ENCODE assay signal across 9 cellular contexts in the genomic region with DNA sequence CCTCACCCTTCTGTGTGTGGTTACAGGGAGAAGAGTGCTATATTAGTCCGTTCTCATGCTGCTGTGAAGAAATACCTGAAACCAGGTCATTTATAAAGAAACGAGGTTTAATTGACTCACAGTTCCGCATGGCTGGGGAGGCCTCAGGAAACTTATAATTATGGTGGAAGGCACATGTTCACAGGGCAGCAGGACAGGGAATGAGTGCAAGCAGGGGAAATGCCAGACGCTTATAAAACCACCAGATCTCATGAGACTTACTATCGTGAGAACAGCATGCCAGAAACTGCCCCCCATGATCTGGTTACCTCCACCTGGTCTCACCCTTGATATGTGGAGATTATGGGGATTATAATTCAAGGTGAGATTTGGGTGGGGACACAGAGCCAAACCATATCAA. TPM values are rescaled to one million over a fixed set of nuclear protein-coding genes. Genes with fewer than 3 reads are reported as not detected.
DNase-seq lines count a peak whose midpoint lies in the region; ATAC-seq and TF ChIP-seq lines count a peak whose summit lies in the region.
"Not testable (repeated sequence)": the region's sequence is repeated elsewhere in the genome, so short reads cannot be mapped to it uniquely, and the experiment has no call there.
"Had no signal": no experiment of that assay in that cellular context is flagged by ENCODE, and none has a peak within 500 bp of the region (broad histone marks: within the 10 kb centered on the region; RNA-seq: fewer than 3 reads in every experiment).

No MANE protein-coding gene starts in this region.

- H2AFZ ChIP-seq in GM23248, result peak overlapping the region; percentile 95

- H3K4me3 ChIP-seq in A673 (ENCODE audit: low read depth, low read length, poor library complexity, severe bottlenecking), result peak overlapping the region; percentile 88
- H3K4me3 ChIP-seq in GM23248, result peak overlapping the region; percentile 90
- H3K4me3 ChIP-seq in fibroblast of pulmonary artery (replicated peaks; ENCODE audit: low read depth, low read length), result peak overlapping the region; percentile 91
- H3K4me3 ChIP-seq in lower lobe of right lung, result peak overlapping the region; percentile 92
- H3K4me3 ChIP-seq in gastrocnemius medialis, result peak overlapping the region; percentile 77 to 95 (median 90)

- H3K27ac ChIP-seq in A673 (ENCODE audit: low read depth, low read length, poor library complexity, severe bottlenecking), result not testable (repeated sequence)
- H3K27ac ChIP-seq in GM23248 (peak overlapping the region; percentile 91), lower lobe of right lung (peak overlapping the region; percentile 84), gastrocnemius medialis (peak overlapping the region; percentile 81 to 89 (median 86))

- H3K4me1 ChIP-seq in A673 (ENCODE audit: insufficient read depth, low read length, poor library complexity, severe bottlenecking) (peaks cover 17% of the 10 kb centered on the region), GM23248 (ENCODE audit: insufficient read depth) (peaks cover 17% of the 10 kb centered on the region), lower lobe of right lung (peaks cover 17% of the 10 kb centered on the region), gastrocnemius medialis (peaks cover 21 to 24% of the 10 kb centered on the region in 2 donors)

- H3F3A ChIP-seq in GM23248 (ENCODE audit: insufficient read depth), result not testable (repeated sequence)

- H3K9ac ChIP-seq in GM23248, result peak overlapping the region; percentile 87

- not testable (repeated sequence) for ATAC-seq in activated B cell treated with CpG ODN at 0.5 μM for 24 hours (ENCODE audit: low read depth); lower lobe of right lung; gastrocnemius medialis

- H3K79me2 ChIP-seq in GM23248 (ENCODE audit: insufficient read depth), result peaks cover 50% of the 10 kb centered on the region

- H3K4me3 Mint-ChIP-seq in activated B cell treated with CpG ODN at 0.5 μM for 24 hours, result peak overlapping the region; percentile 90
- not testable (repeated sequence) for H3K4me3 Mint-ChIP-seq in MCF 10A (ENCODE audit: unreplicated experiment)

- not testable (repeated sequence) for H3K27me3 ChIP-seq in A673 (replicated peaks; ENCODE audit: insufficient read depth, low read depth, low read length, poor library complexity); GM23248 (replicated peaks; ENCODE audit: insufficient read depth); lower lobe of right lung (ENCODE audit: low read depth); gastrocnemius medialis

- 60 to 65% methylated on average over 5 of the region's 5 CpGs for WGBS in GM23248 (ENCODE audit: low coverage in 1 of 2, low lambda C conversion rate in 2 of 2, missing lambda C conversion rate in 2 of 2), 2 experiments

- not testable (repeated sequence) for H3K9me3 ChIP-seq in A673 (ENCODE audit: low read depth, low read length, poor library complexity, severe bottlenecking); GM23248 (ENCODE audit: low read depth); lower lobe of right lung; gastrocnemius medialis

- TF ChIP-seq CTCF in A673 (conservative IDR thresholded peaks at IDR 0.05; ENCODE audit: low read depth, low read length); activated B cell treated with CpG ODN at 0.5 μM for 24 hours (IDR thresholded peaks at IDR 0.05); MCF 10A (IDR thresholded peaks at IDR 0.05; ENCODE audit: unreplicated experiment); fibroblast of pulmonary artery (IDR thresholded peaks at IDR 0.05; ENCODE audit: low read length, missing control alignments); lower lobe of right lung (IDR thresholded peaks at IDR 0.05); gastrocnemius medialis (IDR thresholded peaks at IDR 0.05 in 4 of 5, conservative IDR thresholded peaks at IDR 0.05 in 1 of 5): not testable (repeated sequence)

- intact Hi-C loops in A673 (cut with micrococcal nuclease; ENCODE audit: unreplicated experiment); activated B cell treated with CpG ODN at 0.5 μM for 24 hours (cut with micrococcal nuclease); MCF 10A (cut with micrococcal nuclease); lower lobe of right lung (cut with DNase I); gastrocnemius medialis (cut with DNase I; ENCODE audit: low total_unique reads): not testable (repeated sequence)

- peaks cover 20% of the 10 kb centered on the region for H3K4me1 Mint-ChIP-seq in activated B cell treated with CpG ODN at 0.5 μM for 24 hours
- peaks cover 17% of the 10 kb centered on the region for H3K4me1 Mint-ChIP-seq in MCF 10A (ENCODE audit: insufficient read depth, unreplicated experiment)

- not testable (repeated sequence) for BruUV-seq in A673 (replicated peaks; lab: Mats Ljungman, UMichigan); MCF 10A (replicated peaks; lab: Mats Ljungman, UMichigan)

- H4K20me1 ChIP-seq in GM23248 (ENCODE audit: insufficient read depth), result not testable (repeated sequence)

- POLR2A ChIA-PET in A673 (lab: Charles Lee; ENCODE audit: low non-redundant PET), result not testable (repeated sequence)
- POLR2A ChIA-PET in activated B cell treated with CpG ODN at 0.5 μM for 24 hours (lab: Charles Lee) (interaction anchor here (0.5 kb wide), 1 partner anchor 198 kb away, joined by 4 read pairs; no protein-coding TSS in a partner anchor), MCF 10A (lab: Yijun Ruan, JAX) (interaction anchor here (0.5 to 1.8 kb wide), 20 partner anchors 9 to 806 kb away, joined by 3 to 18 read pairs (median 4); a partner anchor contains a TSS)

- H3K27ac Mint-ChIP-seq in activated B cell treated with CpG ODN at 0.5 μM for 24 hours (peak overlapping the region; percentile 84), MCF 10A (ENCODE audit: low read depth, unreplicated experiment) (peak overlapping the region; percentile 92)

- H3K36me3 Mint-ChIP-seq in activated B cell treated with CpG ODN at 0.5 μM for 24 hours (ENCODE audit: low read depth); MCF 10A (ENCODE audit: insufficient read depth, unreplicated experiment): not testable (repeated sequence)

- not testable (repeated sequence) for TF ChIP-seq POLR2A in gastrocnemius medialis (IDR thresholded peaks at IDR 0.05)

- not testable (repeated sequence) for H3K36me3 ChIP-seq in A673 (ENCODE audit: insufficient read depth, low read length, poor library complexity, severe bottlenecking); GM23248 (ENCODE audit: low read depth); lower lobe of right lung; gastrocnemius medialis

- not testable (repeated sequence) for H3K9me3 Mint-ChIP-seq in activated B cell treated with CpG ODN at 0.5 μM for 24 hours; MCF 10A (ENCODE audit: unreplicated experiment)

- not testable (repeated sequence) for DNase-seq in A673 (ENCODE audit: low spot score); activated B cell treated with CpG ODN at 0.5 μM for 24 hours; MCF 10A (ENCODE audit: unreplicated experiment); fibroblast of pulmonary artery (ENCODE audit: low read depth); lower lobe of right lung; gastrocnemius medialis
- DNase-seq in GM23248 (peak; percentile 31), NCI-H69 (lab: John Stamatoyannopoulos, UW) (peak; percentile 70)

- not testable (repeated sequence) for H3K27me3 Mint-ChIP-seq in activated B cell treated with CpG ODN at 0.5 μM for 24 hours; MCF 10A (ENCODE audit: insufficient read depth, unreplicated experiment)

- peak overlapping the region; percentile 96 for H3K4me2 ChIP-seq in GM23248 (ENCODE audit: unreplicated experiment)

- CTCF ChIA-PET in A673 (lab: Charles Lee), result not testable (repeated sequence)
- CTCF ChIA-PET in activated B cell treated with CpG ODN at 0.5 μM for 24 hours (lab: Charles Lee), result interaction anchor here (1.6 kb wide), 1 partner anchor 27 kb away, joined by 6 read pairs; no protein-coding TSS in a partner anchor
- CTCF ChIA-PET in MCF 10A (lab: Yijun Ruan, JAX), result interaction anchor here (0.5 to 2.3 kb wide), 4 partner anchors 9 to 278 kb away, joined by 4 to 9 read pairs (median 5); a partner anchor contains a TSS

- in situ Hi-C loops in GM23248 (cut with MboI); gastrocnemius medialis (cut with MboI; ENCODE audit: low sequenced_read_pairs in 4 of 4): not testable (repeated sequence)

- not testable (repeated sequence) for H3K9me2 ChIP-seq in GM23248 (ENCODE audit: insufficient read depth)

RNA-seq across cellular contexts. Expression of a gene that starts 1.0 kb away (rescaled TPM):
- total RNA-seq in A673 (2021), result 153 and 155 TPM in 2 replicates
- 40.3 and 47.1 TPM in 2 replicates for total RNA-seq in GM23248 (2014; rRNA removed; shearing (Covaris generic))
- 49.6 and 51.2 TPM in 2 replicates for polyA plus RNA-seq in GM23248 (2016; fragmentation: Nextera tagmentation; extraction: Ambion mirVana)
- total RNA-seq in activated B cell treated with CpG ODN at 0.5 μM for 24 hours, result 104 and 111 TPM in 2 replicates
- 53.9 and 60.2 TPM in 2 replicates for total RNA-seq in MCF 10A (2022)
- 49.4 TPM for total RNA-seq in lower lobe of right lung
- total RNA-seq in gastrocnemius medialis, result 10 to 100 TPM; 12.9 to 30.7 (median 23.0) TPM

RNA-seq across cellular contexts. Expression of a gene that starts 46.7 kb away (rescaled TPM):
- 30.0 and 74.3 TPM in 2 replicates for total RNA-seq in A673 (2021)
- total RNA-seq in GM23248 (2014; rRNA removed; shearing (Covaris generic)), result 26.2 and 113 TPM in 2 replicates
- 126 and 146 TPM in 2 replicates for polyA plus RNA-seq in GM23248 (2016; fragmentation: Nextera tagmentation; extraction: Ambion mirVana)
- total RNA-seq in activated B cell treated with CpG ODN at 0.5 μM for 24 hours, result 36.3 and 48.9 TPM in 2 replicates
- total RNA-seq in MCF 10A (2022), result 79.3 and 108 TPM in 2 replicates
- total RNA-seq in lower lobe of right lung, result 95.7 TPM
- over 10,000 TPM in 1 of 4 donors, 1,000 to 10,000 TPM in 3; 3,871 to 10,589 (median 6,239) TPM for total RNA-seq in gastrocnemius medialis

RNA-seq across cellular contexts. Expression of a gene that starts 59.3 kb away (rescaled TPM):
- 2.4 TPM in 1 of 2 replicates, not detected in the other for total RNA-seq in A673 (2021)
- not detected in 2 replicates for total RNA-seq in GM23248 (2014; rRNA removed; shearing (Covaris generic))
- polyA plus RNA-seq in GM23248 (2016; fragmentation: Nextera tagmentation; extraction: Ambion mirVana), result not detected in 2 replicates
- 1.3 TPM in 1 of 2 replicates, not detected in the other for total RNA-seq in activated B cell treated with CpG ODN at 0.5 μM for 24 hours
- not detected in 2 replicates for total RNA-seq in MCF 10A (2022)
- total RNA-seq in lower lobe of right lung, result 4.3 TPM
- total RNA-seq in gastrocnemius medialis, result not detected
- total RNA-seq: ureter had no signal

Comparison
In these comparisons a context has a peak if more than half of its experiments do, and no peak if none do; other contexts are left out.
1. RNA of a gene that starts 46.7 kb away (total RNA-seq): 3,871 to 10,589 TPM in gastrocnemius medialis; 26.2 to 113 TPM in GM23248, 79.3 to 108 TPM in MCF 10A, 95.7 TPM in lower lobe of right lung (single experiment), 30.0 to 74.3 TPM in A673 and 36.3 to 48.9 TPM in activated B cell treated with CpG ODN at 0.5 μM for 24 hours; every median in the first group is over 10 times any median in the second.
2. Peak in every context shown above with its lines, with median percentiles within 50 percentile points of each other: H3K4me3 ChIP-seq.